In the genomic region with DNA sequence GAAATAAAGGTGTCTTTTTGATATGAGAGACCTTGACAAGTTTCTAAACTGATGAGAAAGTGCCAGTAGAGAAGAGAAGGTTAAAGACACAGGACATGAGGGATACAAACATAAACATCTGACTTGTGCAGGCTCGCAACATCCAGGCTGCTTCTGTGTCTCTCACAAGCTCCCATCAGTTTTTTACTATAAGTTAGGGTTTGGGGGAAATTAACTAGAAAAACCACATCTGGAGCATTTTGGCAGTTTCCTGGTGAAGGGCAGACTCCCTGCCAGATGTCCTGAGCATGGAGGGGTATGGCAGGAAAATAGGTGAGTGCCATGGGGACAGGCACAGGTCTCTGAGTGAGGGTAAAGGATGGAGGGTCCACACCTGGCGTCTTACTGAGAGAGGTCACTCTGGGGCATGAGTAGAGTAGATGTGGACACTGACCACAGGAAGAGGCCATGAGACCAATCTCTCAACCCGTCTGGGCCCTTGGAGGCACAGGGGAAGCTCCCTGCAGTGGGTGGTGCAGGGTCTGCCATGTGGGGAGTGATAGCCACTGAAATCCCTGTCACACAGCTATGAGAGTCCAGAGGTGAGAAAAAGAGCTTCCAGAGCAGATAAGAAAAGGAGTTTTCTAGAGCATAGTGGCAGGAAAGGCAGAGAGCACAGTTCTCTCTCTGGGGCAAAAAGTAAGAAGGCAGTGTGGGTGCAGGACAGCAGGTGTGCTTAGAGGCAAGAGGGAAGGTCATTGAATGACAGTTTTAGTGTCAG, we compare ENCODE assay signal across 1 cellular context.
TF ChIP-seq lines count a peak whose summit lies in the region.

No MANE protein-coding gene starts in this region.

TF ChIP-seq in H1, 55 proteins besides CTCF, POLR2A, EP300 and RAD21:
- TF ChIP-seq JUN (IDR thresholded peaks at IDR 0.05; ENCODE audit: low read depth, low read length) (no peak), TEAD4 (IDR thresholded peaks at IDR 0.05; ENCODE audit: low read depth, low read length) (no peak), TBP (IDR thresholded peaks at IDR 0.05; ENCODE audit: low read depth, low read length) (no peak), BCL11A (IDR thresholded peaks at IDR 0.05; ENCODE audit: low read depth in 2 of 2, low read length in 2 of 2) (no peak), SIRT6 (IDR thresholded peaks at IDR 0.05; ENCODE audit: low read length) (no peak), POLR2AphosphoS5 (IDR thresholded peaks at IDR 0.05; ENCODE audit: low read depth, low read length) (no peak), ZNF274 (IDR thresholded peaks at IDR 0.05; ENCODE audit: borderline replicate concordance, extremely low read depth, low read length) (no peak), JUND (IDR thresholded peaks at IDR 0.05; ENCODE audit: low read length) (no peak), SP4 (IDR thresholded peaks at IDR 0.05; ENCODE audit: low read length) (no peak), KDM4A (IDR thresholded peaks at IDR 0.05; ENCODE audit: low read depth, low read length, severe bottlenecking) (no peak)
- TF ChIP-seq, protein P1, sequence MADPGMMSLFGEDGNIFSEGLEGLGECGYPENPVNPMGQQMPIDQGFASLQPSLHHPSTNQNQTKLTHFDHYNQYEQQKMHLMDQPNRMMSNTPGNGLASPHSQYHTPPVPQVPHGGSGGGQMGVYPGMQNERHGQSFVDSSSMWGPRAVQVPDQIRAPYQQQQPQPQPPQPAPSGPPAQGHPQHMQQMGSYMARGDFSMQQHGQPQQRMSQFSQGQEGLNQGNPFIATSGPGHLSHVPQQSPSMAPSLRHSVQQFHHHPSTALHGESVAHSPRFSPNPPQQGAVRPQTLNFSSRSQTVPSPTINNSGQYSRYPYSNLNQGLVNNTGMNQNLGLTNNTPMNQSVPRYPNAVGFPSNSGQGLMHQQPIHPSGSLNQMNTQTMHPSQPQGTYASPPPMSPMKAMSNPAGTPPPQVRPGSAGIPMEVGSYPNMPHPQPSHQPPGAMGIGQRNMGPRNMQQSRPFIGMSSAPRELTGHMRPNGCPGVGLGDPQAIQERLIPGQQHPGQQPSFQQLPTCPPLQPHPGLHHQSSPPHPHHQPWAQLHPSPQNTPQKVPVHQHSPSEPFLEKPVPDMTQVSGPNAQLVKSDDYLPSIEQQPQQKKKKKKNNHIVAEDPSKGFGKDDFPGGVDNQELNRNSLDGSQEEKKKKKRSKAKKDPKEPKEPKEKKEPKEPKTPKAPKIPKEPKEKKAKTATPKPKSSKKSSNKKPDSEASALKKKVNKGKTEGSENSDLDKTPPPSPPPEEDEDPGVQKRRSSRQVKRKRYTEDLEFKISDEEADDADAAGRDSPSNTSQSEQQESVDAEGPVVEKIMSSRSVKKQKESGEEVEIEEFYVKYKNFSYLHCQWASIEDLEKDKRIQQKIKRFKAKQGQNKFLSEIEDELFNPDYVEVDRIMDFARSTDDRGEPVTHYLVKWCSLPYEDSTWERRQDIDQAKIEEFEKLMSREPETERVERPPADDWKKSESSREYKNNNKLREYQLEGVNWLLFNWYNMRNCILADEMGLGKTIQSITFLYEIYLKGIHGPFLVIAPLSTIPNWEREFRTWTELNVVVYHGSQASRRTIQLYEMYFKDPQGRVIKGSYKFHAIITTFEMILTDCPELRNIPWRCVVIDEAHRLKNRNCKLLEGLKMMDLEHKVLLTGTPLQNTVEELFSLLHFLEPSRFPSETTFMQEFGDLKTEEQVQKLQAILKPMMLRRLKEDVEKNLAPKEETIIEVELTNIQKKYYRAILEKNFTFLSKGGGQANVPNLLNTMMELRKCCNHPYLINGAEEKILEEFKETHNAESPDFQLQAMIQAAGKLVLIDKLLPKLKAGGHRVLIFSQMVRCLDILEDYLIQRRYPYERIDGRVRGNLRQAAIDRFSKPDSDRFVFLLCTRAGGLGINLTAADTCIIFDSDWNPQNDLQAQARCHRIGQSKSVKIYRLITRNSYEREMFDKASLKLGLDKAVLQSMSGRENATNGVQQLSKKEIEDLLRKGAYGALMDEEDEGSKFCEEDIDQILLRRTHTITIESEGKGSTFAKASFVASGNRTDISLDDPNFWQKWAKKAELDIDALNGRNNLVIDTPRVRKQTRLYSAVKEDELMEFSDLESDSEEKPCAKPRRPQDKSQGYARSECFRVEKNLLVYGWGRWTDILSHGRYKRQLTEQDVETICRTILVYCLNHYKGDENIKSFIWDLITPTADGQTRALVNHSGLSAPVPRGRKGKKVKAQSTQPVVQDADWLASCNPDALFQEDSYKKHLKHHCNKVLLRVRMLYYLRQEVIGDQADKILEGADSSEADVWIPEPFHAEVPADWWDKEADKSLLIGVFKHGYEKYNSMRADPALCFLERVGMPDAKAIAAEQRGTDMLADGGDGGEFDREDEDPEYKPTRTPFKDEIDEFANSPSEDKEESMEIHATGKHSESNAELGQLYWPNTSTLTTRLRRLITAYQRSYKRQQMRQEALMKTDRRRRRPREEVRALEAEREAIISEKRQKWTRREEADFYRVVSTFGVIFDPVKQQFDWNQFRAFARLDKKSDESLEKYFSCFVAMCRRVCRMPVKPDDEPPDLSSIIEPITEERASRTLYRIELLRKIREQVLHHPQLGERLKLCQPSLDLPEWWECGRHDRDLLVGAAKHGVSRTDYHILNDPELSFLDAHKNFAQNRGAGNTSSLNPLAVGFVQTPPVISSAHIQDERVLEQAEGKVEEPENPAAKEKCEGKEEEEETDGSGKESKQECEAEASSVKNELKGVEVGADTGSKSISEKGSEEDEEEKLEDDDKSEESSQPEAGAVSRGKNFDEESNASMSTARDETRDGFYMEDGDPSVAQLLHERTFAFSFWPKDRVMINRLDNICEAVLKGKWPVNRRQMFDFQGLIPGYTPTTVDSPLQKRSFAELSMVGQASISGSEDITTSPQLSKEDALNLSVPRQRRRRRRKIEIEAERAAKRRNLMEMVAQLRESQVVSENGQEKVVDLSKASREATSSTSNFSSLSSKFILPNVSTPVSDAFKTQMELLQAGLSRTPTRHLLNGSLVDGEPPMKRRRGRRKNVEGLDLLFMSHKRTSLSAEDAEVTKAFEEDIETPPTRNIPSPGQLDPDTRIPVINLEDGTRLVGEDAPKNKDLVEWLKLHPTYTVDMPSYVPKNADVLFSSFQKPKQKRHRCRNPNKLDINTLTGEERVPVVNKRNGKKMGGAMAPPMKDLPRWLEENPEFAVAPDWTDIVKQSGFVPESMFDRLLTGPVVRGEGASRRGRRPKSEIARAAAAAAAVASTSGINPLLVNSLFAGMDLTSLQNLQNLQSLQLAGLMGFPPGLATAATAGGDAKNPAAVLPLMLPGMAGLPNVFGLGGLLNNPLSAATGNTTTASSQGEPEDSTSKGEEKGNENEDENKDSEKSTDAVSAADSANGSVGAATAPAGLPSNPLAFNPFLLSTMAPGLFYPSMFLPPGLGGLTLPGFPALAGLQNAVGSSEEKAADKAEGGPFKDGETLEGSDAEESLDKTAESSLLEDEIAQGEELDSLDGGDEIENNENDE (IDR thresholded peaks at IDR 0.05; ENCODE audit: insufficient replicate concordance, low read length): no peak
TF ChIP-seq in H1: peak in this region for 0.
